ENCODE assay signal across 17 cellular contexts in genomic region chr7:150342119-150342405, GRCh38. TPM values are rescaled to one million over a fixed set of nuclear protein-coding genes. Genes with fewer than 3 reads are reported as not detected.
DNase-seq lines count a peak whose midpoint lies in the region; ATAC-seq and TF ChIP-seq lines count a peak whose summit lies in the region.
"Had no signal": no experiment of that assay in that cellular context is flagged by ENCODE, and none has a peak within 500 bp of the region (broad histone marks: within the 10 kb centered on the region; RNA-seq: fewer than 3 reads in every experiment).

No MANE protein-coding gene starts in this region.

- intact Hi-C loops in left ventricle myocardium inferior (cut with micrococcal nuclease) (no loop called here), right cardiac atrium (cut with DNase I) (no loop called here), vagina (cut with DNase I) (no loop called here)

- H3K4me3 ChIP-seq in left ventricle myocardium inferior (peak overlapping the region; percentile 67), right cardiac atrium (ENCODE audit: low read length) (no peak overlapping the region), iPS-18a (ENCODE audit: low read length) (peak overlapping the region; percentile 77), parathyroid adenoma (ENCODE audit: low read depth, low read length) (peak overlapping the region; percentile 42), vagina (peak overlapping the region; percentile 65 to 69)
- H3K4me3 ChIP-seq: GM12878 had no signal

- H3K79me2 ChIP-seq in parathyroid adenoma: no peaks in the 10 kb centered on the region

- no peak overlapping the region for H3K9ac ChIP-seq in iPS-18a (ENCODE audit: low read length)
- H3K9ac ChIP-seq in parathyroid adenoma: no peak overlapping the region

- H3K9me3 ChIP-seq in left ventricle myocardium inferior (replicated peaks): peaks cover 15% of the 10 kb centered on the region
- no peaks in the 10 kb centered on the region for H3K9me3 ChIP-seq in right cardiac atrium (ENCODE audit: control insufficient read depth, low read length)
- peaks cover 8% of the 10 kb centered on the region for H3K9me3 ChIP-seq in iPS-18a (ENCODE audit: control insufficient read depth, low read depth, low read length)
- H3K9me3 ChIP-seq in parathyroid adenoma (ENCODE audit: control insufficient read depth, low read length): no peaks in the 10 kb centered on the region
- H3K9me3 ChIP-seq in vagina: no peaks in the 10 kb centered on the region

- no peak for TF ChIP-seq POLR2A in vagina (IDR thresholded peaks at IDR 0.05)

- H3K27me3 ChIP-seq in left ventricle myocardium inferior (ENCODE audit: low read depth): peaks cover 61% of the 10 kb centered on the region
- no peaks in the 10 kb centered on the region for H3K27me3 ChIP-seq in right cardiac atrium (ENCODE audit: control insufficient read depth, insufficient read depth)
- H3K27me3 ChIP-seq in iPS-18a (ENCODE audit: control insufficient read depth, insufficient read depth, low read length): peaks cover 39% of the 10 kb centered on the region
- H3K27me3 ChIP-seq in parathyroid adenoma (ENCODE audit: control insufficient read depth, insufficient read depth, low read length): no peaks in the 10 kb centered on the region
- H3K27me3 ChIP-seq in vagina: no peaks in the 10 kb centered on the region

- H3K4me2 ChIP-seq in parathyroid adenoma (ENCODE audit: low read length): peak overlapping the region; percentile 62

- TF ChIP-seq CTCF in left ventricle myocardium inferior (IDR thresholded peaks at IDR 0.05; ENCODE audit: borderline replicate concordance) (no peak), parathyroid adenoma (IDR thresholded peaks at IDR 0.05) (no peak), vagina (IDR thresholded peaks at IDR 0.05) (no peak)

- DNase-seq in left ventricle myocardium inferior (no peak), right cardiac atrium (no peak), vagina (ENCODE audit: extremely low spot score in 2 of 2) (no peak), MV-4-11 (lab: John Stamatoyannopoulos, UW) (no peak)
- DNase-seq: activated CD4-positive, alpha-beta T cell treated with anti-CD3 and anti-CD28 coated beads, Interleukin-2, amount 50 U/mL, for 4 hours; activated T-cell treated with anti-CD3 and anti-CD28 coated beads, Interleukin-2, amount 50 U/mL, for 72 hours; CD8-positive, alpha-beta T cell; EL; SHP77 treated with DMSO at 0.1 percent for 48 hours; stimulated activated CD8-positive, alpha-beta memory T cell treated with anti-CD3 and anti-CD28 coated beads, Interleukin-4, amount 100 ng/mL, for 48 hours; T1000 had no signal

- H3K27ac ChIP-seq in left ventricle myocardium inferior (replicated peaks) (peak overlapping the region; percentile 33), right cardiac atrium (ENCODE audit: low read length) (no peak overlapping the region), iPS-18a (ENCODE audit: low read length) (no peak overlapping the region), parathyroid adenoma (peak overlapping the region; percentile 37), vagina (peak overlapping the region; percentile 78)

- peak overlapping the region; percentile 72 for H2AFZ ChIP-seq in parathyroid adenoma

- H3K4me1 ChIP-seq in left ventricle myocardium inferior: peaks cover 30% of the 10 kb centered on the region
- no peaks in the 10 kb centered on the region for H3K4me1 ChIP-seq in right cardiac atrium (ENCODE audit: control insufficient read depth, insufficient read depth, low read length)
- peaks cover 10% of the 10 kb centered on the region for H3K4me1 ChIP-seq in iPS-18a (ENCODE audit: control insufficient read depth, low read depth, low read length)
- peaks cover 14% of the 10 kb centered on the region for H3K4me1 ChIP-seq in parathyroid adenoma
- peaks cover 32% of the 10 kb centered on the region for H3K4me1 ChIP-seq in vagina

- WGBS in right cardiac atrium: 84% methylated on average over 9 of the region's 9 CpGs

- no peak for ATAC-seq in right cardiac atrium
- no peak for ATAC-seq in HG03565 (IDR thresholded peaks at IDR 0.05; ENCODE audit: unreplicated experiment)
- ATAC-seq in HG03039 (IDR thresholded peaks at IDR 0.05; ENCODE audit: unreplicated experiment): no peak
- ATAC-seq: activated T-cell treated with anti-CD3 and anti-CD28 coated beads, Interleukin-2, amount 50 U/mL, for 72 hours; CD8-positive, alpha-beta T cell; GM12878 had no signal

- H3K36me3 ChIP-seq in left ventricle myocardium inferior (no peaks in the 10 kb centered on the region), iPS-18a (ENCODE audit: control insufficient read depth, low read depth, low read length) (peaks cover 7% of the 10 kb centered on the region), parathyroid adenoma (ENCODE audit: control insufficient read depth, insufficient read depth, low read length) (no peaks in the 10 kb centered on the region), vagina (no peaks in the 10 kb centered on the region)

RNA-seq across cellular contexts. Expression of gene RARRES2, which starts 0.6 kb away (rescaled TPM):
- total RNA-seq in left ventricle myocardium inferior (17.6 TPM), right cardiac atrium (100 to 1,000 TPM; 111 to 195 (median 174) TPM), vagina (305 TPM)
- 193 TPM for polyA plus RNA-seq in right cardiac atrium
- total RNA-seq: A673; activated T-cell treated with anti-CD3 and anti-CD28 coated beads, Interleukin-2, amount 50 U/mL, for 72 hours; CD8-positive, alpha-beta T cell had no signal

RNA-seq across cellular contexts. Expression of gene ACTR3C, which starts 18.7 kb away (rescaled TPM):
- total RNA-seq in left ventricle myocardium inferior (5.1 TPM), right cardiac atrium (1 to 10 TPM; 4.5 to 7.4 (median 5.5) TPM), vagina (24.1 TPM)
- polyA plus RNA-seq in right cardiac atrium: 4.2 TPM

RNA-seq across cellular contexts. Expression of gene LRRC61, which starts 18.9 kb away (rescaled TPM):
- total RNA-seq in left ventricle myocardium inferior (4.3 TPM), right cardiac atrium (1 to 10 TPM; 5.7 to 8.0 (median 6.2) TPM), vagina (14.0 TPM)
- 4.4 TPM for polyA plus RNA-seq in right cardiac atrium

RNA-seq across cellular contexts. Expression of gene REPIN1, which starts 26.6 kb away (rescaled TPM):
- total RNA-seq in left ventricle myocardium inferior (110 TPM), right cardiac atrium (100 to 1,000 TPM in 3 of 4 donors, 10 to 100 TPM in 1; 98.2 to 116 (median 107) TPM), vagina (49.4 TPM)
- 70.6 TPM for polyA plus RNA-seq in right cardiac atrium

RNA-seq across cellular contexts. Expression of gene ZNF775, which starts 37.1 kb away (rescaled TPM):
- total RNA-seq in left ventricle myocardium inferior: 3.1 TPM
- total RNA-seq in right cardiac atrium: 1 to 10 TPM; 5.1 to 6.5 (median 5.8) TPM
- 4.5 TPM for polyA plus RNA-seq in right cardiac atrium
- 4.4 TPM for total RNA-seq in vagina

Comparison
In these comparisons a context has a peak if more than half of its experiments do, and no peak if none do; other contexts are left out.
1. H3K27ac ChIP-seq: peak in left ventricle myocardium inferior (single experiment), parathyroid adenoma (single experiment) and vagina (single experiment); none in right cardiac atrium (single experiment) and iPS-18a (single experiment).